8 cellular contexts compared by ENCODE assay signal in the genomic region with DNA sequence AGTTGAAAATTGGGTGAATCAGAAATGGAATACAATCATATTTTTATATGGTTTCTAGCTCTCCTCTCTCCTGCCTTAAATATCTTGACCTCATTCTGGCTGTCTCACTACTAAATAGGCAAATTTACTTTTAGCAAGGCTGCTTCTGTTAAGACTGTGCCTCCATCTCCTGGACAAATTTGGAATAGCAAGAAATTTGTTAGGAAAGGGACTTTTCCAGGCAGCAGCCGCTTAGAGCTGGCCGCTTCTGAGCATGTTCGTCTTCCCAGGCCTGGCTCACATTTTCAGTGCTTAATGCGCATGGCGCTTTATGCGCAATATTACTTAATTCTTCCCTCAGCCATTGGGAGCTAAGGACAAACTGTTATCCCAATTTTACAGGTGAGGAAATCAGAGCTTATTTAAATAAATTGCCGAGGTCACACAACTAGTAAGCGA. TPM values are rescaled to one million over a fixed set of nuclear protein-coding genes. Genes with fewer than 3 reads are reported as not detected.
DNase-seq lines count a peak whose midpoint lies in the region; ATAC-seq and TF ChIP-seq lines count a peak whose summit lies in the region.

No MANE protein-coding gene starts in this region.

- H3K9me3 ChIP-seq in esophagus squamous epithelium (no peaks in the 10 kb centered on the region), mucosa of rectum (ENCODE audit: control insufficient read depth in 2 of 2, low read length in 2 of 2) (no peaks in the 10 kb centered on the region)

- H3K4me3 ChIP-seq in esophagus squamous epithelium (peak overlapping the region in 1 of 4 donors; percentile 88), mucosa of rectum (ENCODE audit: low read length in 2 of 2) (peak overlapping the region in 1 of 2 donors; percentile 100)

- peaks cover 18% of the 10 kb centered on the region for H3K36me3 Mint-ChIP-seq in activated CD4-positive, alpha-beta memory T cell treated with anti-CD3 and anti-CD28 coated beads for 36 hours

- H3K27me3 ChIP-seq in esophagus squamous epithelium = no peaks in the 10 kb centered on the region
- H3K27me3 ChIP-seq in mucosa of rectum (ENCODE audit: control insufficient read depth in 2 of 2, insufficient read depth in 2 of 2, low read length in 2 of 2) = no peaks in the 10 kb centered on the region

- DNase-seq in COLO668 (lab: John Stamatoyannopoulos, UW; ENCODE audit: unreplicated experiment) = peak; percentile 67
- peak; percentile 79 for DNase-seq in HEK293T (ENCODE audit: extremely low spot score)
- DNase-seq in NCI-H526 (lab: John Stamatoyannopoulos, UW) = peak; percentile 73 to 87
- DNase-seq in activated CD4-positive, alpha-beta memory T cell treated with anti-CD3 and anti-CD28 coated beads for 36 hours = no peak
- DNase-seq in esophagus squamous epithelium (lab: John Stamatoyannopoulos, UW) = no peak
- DNase-seq in ureter (ENCODE audit: low spot score) = peak; percentile 72

- peaks cover 19 to 45% (median 26%) of the 10 kb centered on the region in 3 donors for H3K4me1 ChIP-seq in esophagus squamous epithelium
- H3K4me1 ChIP-seq in mucosa of rectum (ENCODE audit: control insufficient read depth in 2 of 2, insufficient read depth in 2 of 2, low read length in 2 of 2) = peaks cover 24 to 34% of the 10 kb centered on the region in 2 donors

- intact Hi-C loops in activated CD4-positive, alpha-beta memory T cell treated with anti-CD3 and anti-CD28 coated beads for 36 hours (cut with micrococcal nuclease) = loop anchor here (1.0 to 5.0 kb wide), 5 partner anchors 51 to 439 kb away; a partner anchor contains a TSS
- intact Hi-C loops in esophagus squamous epithelium (cut with DNase I) = loop anchor here (5.0 to 10.0 kb wide), 3 partner anchors 74 to 249 kb away; no protein-coding TSS in a partner anchor

- H3K27ac ChIP-seq in esophagus squamous epithelium (peak overlapping the region in 3 of 4 donors; percentile 59 to 92 (median 90)), mucosa of rectum (ENCODE audit: low read depth in 2 of 2, low read length in 2 of 2) (peak overlapping the region; percentile 20 to 52)

- H3K9ac ChIP-seq in mucosa of rectum (ENCODE audit: low read depth in 1 of 2, low read length in 2 of 2) = peak overlapping the region; percentile 27 to 91

- peaks cover 0 to 17% (median 4%) of the 10 kb centered on the region in 3 donors for H3K36me3 ChIP-seq in esophagus squamous epithelium
- H3K36me3 ChIP-seq in mucosa of rectum (ENCODE audit: control insufficient read depth in 2 of 2, insufficient read depth in 2 of 2, low read length in 2 of 2) = peaks cover 10 to 14% of the 10 kb centered on the region in 2 donors

- ATAC-seq in GM19351 (IDR thresholded peaks at IDR 0.05; ENCODE audit: unreplicated experiment) = no peak

- peak overlapping the region; percentile 18 for H3K27ac Mint-ChIP-seq in activated CD4-positive, alpha-beta memory T cell treated with anti-CD3 and anti-CD28 coated beads for 36 hours

- CTCF ChIA-PET in HEK293T (lab: Yijun Ruan, JAX) = interaction anchor here (0.6 to 4.2 kb wide), 40 partner anchors 11 to 387 kb away, joined by 3 to 38 read pairs (median 4); a partner anchor contains a TSS
- CTCF ChIA-PET in activated CD4-positive, alpha-beta memory T cell treated with anti-CD3 and anti-CD28 coated beads for 36 hours (lab: Charles Lee) = interaction anchor here (0.7 to 9.0 kb wide), 53 partner anchors 11 to 1001 kb away, joined by 3 to 210 read pairs (median 5); a partner anchor contains a TSS

- TF ChIP-seq POLR2A in esophagus squamous epithelium (IDR thresholded peaks at IDR 0.05) = no peak

- 27 to 40% methylated on average over 3 to 8 of the region's 8 CpGs for WGBS in esophagus squamous epithelium, 2 donors

- peak; percentile 82 to 95 (median 92) for TF ChIP-seq CTCF in esophagus squamous epithelium (IDR thresholded peaks at IDR 0.05)

- no peaks in the 10 kb centered on the region for H3K9me3 Mint-ChIP-seq in activated CD4-positive, alpha-beta memory T cell treated with anti-CD3 and anti-CD28 coated beads for 36 hours

- H3K4me3 Mint-ChIP-seq in activated CD4-positive, alpha-beta memory T cell treated with anti-CD3 and anti-CD28 coated beads for 36 hours = peak overlapping the region; percentile 49

- H3K27me3 Mint-ChIP-seq in activated CD4-positive, alpha-beta memory T cell treated with anti-CD3 and anti-CD28 coated beads for 36 hours = no peaks in the 10 kb centered on the region

- POLR2A ChIA-PET in HEK293T (lab: Yijun Ruan, JAX) = interaction anchor here (0.9 to 2.1 kb wide), 6 partner anchors 10 to 334 kb away, joined by 3 to 7 read pairs (median 4); no protein-coding TSS in a partner anchor
- POLR2A ChIA-PET in activated CD4-positive, alpha-beta memory T cell treated with anti-CD3 and anti-CD28 coated beads for 36 hours (lab: Charles Lee) = interaction anchor here (0.7 to 3.1 kb wide), 6 partner anchors 13 to 437 kb away, joined by 3 to 12 read pairs (median 4); a partner anchor contains a TSS

- peaks cover 34% of the 10 kb centered on the region for H3K4me1 Mint-ChIP-seq in activated CD4-positive, alpha-beta memory T cell treated with anti-CD3 and anti-CD28 coated beads for 36 hours (ENCODE audit: low read depth)

TF ChIP-seq in HEK293T, 16 proteins besides CTCF, POLR2A, EP300 and RAD21:
- TF ChIP-seq LEF1 (IDR thresholded peaks at IDR 0.05; ENCODE audit: borderline replicate concordance) = no peak
- no peak for TF ChIP-seq CTBP1 (IDR thresholded peaks at IDR 0.05; ENCODE audit: borderline replicate concordance)
- TF ChIP-seq FOXM1 (IDR thresholded peaks at IDR 0.05; ENCODE audit: borderline replicate concordance) = no peak
- no peak for TF ChIP-seq FOXA1 (IDR thresholded peaks at IDR 0.05)
- TF ChIP-seq ELF4 (IDR thresholded peaks at IDR 0.05) = no peak

RNA-seq across cellular contexts. Expression of a gene that starts 1.7 kb away (rescaled TPM):
- 10 to 100 TPM; 56.3 to 56.8 TPM for total RNA-seq in activated CD4-positive, alpha-beta memory T cell treated with anti-CD3 and anti-CD28 coated beads for 36 hours
- 10 to 100 TPM; 17.2 to 32.3 (median 22.9) TPM for total RNA-seq in esophagus squamous epithelium
- total RNA-seq in ureter = 43.7 TPM

RNA-seq across cellular contexts. Expression of a gene that starts 34.5 kb away (rescaled TPM):
- 1 to 10 TPM; 3.3 to 4.3 TPM for total RNA-seq in activated CD4-positive, alpha-beta memory T cell treated with anti-CD3 and anti-CD28 coated beads for 36 hours
- total RNA-seq in esophagus squamous epithelium (1 to 10 TPM in 1 of 4 donors, under 1 TPM in 1, not detected in 2; 0.57 to 2.1 TPM), ureter (2.6 TPM)

RNA-seq across cellular contexts. Expression of a gene that starts 51.7 kb away (rescaled TPM):
- total RNA-seq in activated CD4-positive, alpha-beta memory T cell treated with anti-CD3 and anti-CD28 coated beads for 36 hours = 10 to 100 TPM; 29.7 to 37.2 TPM
- total RNA-seq in esophagus squamous epithelium (10 to 100 TPM; 11.2 to 30.9 (median 15.9) TPM), ureter (67.1 TPM)

Comparison
In these comparisons a context has a peak if more than half of its experiments do, and no peak if none do; other contexts are left out.
1. DNase-seq: peak in COLO668 (single experiment), HEK293T (single experiment), NCI-H526 (2 of 2) and ureter (single experiment); none in activated CD4-positive, alpha-beta memory T cell treated with anti-CD3 and anti-CD28 coated beads for 36 hours (single experiment) and esophagus squamous epithelium (single experiment).